In the genomic region with DNA sequence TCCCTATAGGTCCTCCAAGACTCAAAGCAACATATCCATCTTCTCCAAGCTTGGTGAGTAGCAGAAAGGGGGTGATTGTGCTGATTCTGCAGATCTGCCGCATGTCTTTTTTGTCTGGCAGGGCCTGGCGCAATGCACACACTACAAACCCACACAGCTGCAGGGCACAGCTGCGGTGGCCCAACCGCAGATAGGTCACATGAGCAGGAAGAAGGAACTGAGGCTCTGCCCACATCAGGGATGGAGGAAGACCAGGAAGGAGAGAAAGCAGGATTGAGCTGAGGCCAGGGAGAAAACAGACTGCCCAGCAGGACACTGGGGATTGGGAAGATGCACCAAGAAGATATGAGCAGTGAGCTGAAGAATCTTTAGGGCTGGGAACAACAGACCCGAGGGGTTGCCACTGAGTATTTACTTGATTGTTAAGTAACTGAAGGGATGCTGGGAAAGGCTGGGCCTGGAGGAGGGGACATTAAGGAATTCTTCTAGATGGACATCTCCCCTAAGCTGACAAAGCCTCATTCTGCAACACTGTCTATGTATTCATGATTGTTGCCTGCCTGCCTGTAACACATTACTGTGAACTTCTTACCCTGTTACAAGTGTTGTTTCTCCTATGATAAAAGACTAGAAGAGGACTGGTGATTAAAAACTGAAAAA, we compare ENCODE assay signal across 2 cellular contexts.
A peak's percentile ranks its signal among the peaks of the same experiment; 100 is the strongest.
TF ChIP-seq lines count a peak whose summit lies in the region.

No MANE protein-coding gene starts in this region.

TF ChIP-seq in A549, 52 proteins besides CTCF, POLR2A, EP300 and RAD21:
- TF ChIP-seq, protein P1, sequence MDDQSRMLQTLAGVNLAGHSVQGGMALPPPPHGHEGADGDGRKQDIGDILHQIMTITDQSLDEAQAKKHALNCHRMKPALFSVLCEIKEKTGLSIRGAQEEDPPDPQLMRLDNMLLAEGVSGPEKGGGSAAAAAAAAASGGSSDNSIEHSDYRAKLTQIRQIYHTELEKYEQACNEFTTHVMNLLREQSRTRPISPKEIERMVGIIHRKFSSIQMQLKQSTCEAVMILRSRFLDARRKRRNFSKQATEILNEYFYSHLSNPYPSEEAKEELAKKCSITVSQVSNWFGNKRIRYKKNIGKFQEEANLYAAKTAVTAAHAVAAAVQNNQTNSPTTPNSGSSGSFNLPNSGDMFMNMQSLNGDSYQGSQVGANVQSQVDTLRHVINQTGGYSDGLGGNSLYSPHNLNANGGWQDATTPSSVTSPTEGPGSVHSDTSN (IDR thresholded peaks at IDR 0.05): no peak
- peak; percentile 90 for TF ChIP-seq MAFK (IDR thresholded peaks at IDR 0.05; ENCODE audit: partially characterized antibody)

TF ChIP-seq in IMR-90, 13 proteins besides CTCF, POLR2A, EP300 and RAD21:
- TF ChIP-seq USF2 (IDR thresholded peaks at IDR 0.05; ENCODE audit: low read depth, low read length) (0 out of 2 replicates have a peak, but pooled peaks have one; percentile 9), MAFK (IDR thresholded peaks at IDR 0.05; ENCODE audit: low read depth, low read length) (peak; percentile 78), BHLHE40 (IDR thresholded peaks at IDR 0.05; ENCODE audit: low read depth, low read length) (no peak), RFX5 (IDR thresholded peaks at IDR 0.05; ENCODE audit: low read depth, low read length) (no peak), NFE2L2 (IDR thresholded peaks at IDR 0.05; ENCODE audit: low read depth, low read length) (no peak), MXI1 (IDR thresholded peaks at IDR 0.05; ENCODE audit: borderline replicate concordance, low read depth, low read length) (no peak), SMC3 (IDR thresholded peaks at IDR 0.05; ENCODE audit: low read depth, low read length) (no peak), FOS (IDR thresholded peaks at IDR 0.05; ENCODE audit: low read depth, low read length) (no peak)
